Comparison of ENCODE assay signal across 8 cellular contexts in genomic region chr12:40446385-40446784, GRCh38.
DNase-seq lines count a peak whose midpoint lies in the region; ATAC-seq and TF ChIP-seq lines count a peak whose summit lies in the region.

No MANE protein-coding gene starts in this region.

- intact Hi-C loops in MCF 10A (cut with micrococcal nuclease) = no loop called here
- intact Hi-C loops in breast epithelium (cut with DNase I; ENCODE audit: low total_unique reads) = no loop called here

- peaks cover 34% of the 10 kb centered on the region for H3K27me3 Mint-ChIP-seq in MCF 10A (ENCODE audit: insufficient read depth, unreplicated experiment)
- no peaks in the 10 kb centered on the region for H3K27me3 Mint-ChIP-seq in activated naive CD8-positive, alpha-beta T cell treated with anti-CD3 and anti-CD28 coated beads, Interleukin-2, amount 50 U/mL, for 24 hours
- H3K27me3 Mint-ChIP-seq in activated T-cell treated with anti-CD3 and anti-CD28 coated beads, Interleukin-2, amount 50 U/mL, for 72 hours (ENCODE audit: low read depth) = no peaks in the 10 kb centered on the region

- no peak for TF ChIP-seq POLR2A in breast epithelium (IDR thresholded peaks at IDR 0.05)

- ATAC-seq in HG03175 (IDR thresholded peaks at IDR 0.05; ENCODE audit: unreplicated experiment) = no peak
- no peak for ATAC-seq in activated naive CD8-positive, alpha-beta T cell treated with anti-CD3 and anti-CD28 coated beads, Interleukin-2, amount 50 U/mL, for 24 hours
- no peak for ATAC-seq in activated T-cell treated with anti-CD3 and anti-CD28 coated beads, Interleukin-2, amount 50 U/mL, for 72 hours (replicated peaks in 1 of 2)

- H3K27me3 ChIP-seq in breast epithelium = no peaks in the 10 kb centered on the region

- H3K4me1 Mint-ChIP-seq in MCF 10A (ENCODE audit: insufficient read depth, unreplicated experiment) = no peaks in the 10 kb centered on the region
- H3K4me1 Mint-ChIP-seq in activated naive CD8-positive, alpha-beta T cell treated with anti-CD3 and anti-CD28 coated beads, Interleukin-2, amount 50 U/mL, for 24 hours = no peaks in the 10 kb centered on the region
- H3K4me1 Mint-ChIP-seq in activated T-cell treated with anti-CD3 and anti-CD28 coated beads, Interleukin-2, amount 50 U/mL, for 72 hours (ENCODE audit: low read depth) = no peaks in the 10 kb centered on the region

- H3K9me3 Mint-ChIP-seq in MCF 10A (ENCODE audit: unreplicated experiment) = no peaks in the 10 kb centered on the region
- no peaks in the 10 kb centered on the region for H3K9me3 Mint-ChIP-seq in activated naive CD8-positive, alpha-beta T cell treated with anti-CD3 and anti-CD28 coated beads, Interleukin-2, amount 50 U/mL, for 24 hours
- no peaks in the 10 kb centered on the region for H3K9me3 Mint-ChIP-seq in activated T-cell treated with anti-CD3 and anti-CD28 coated beads, Interleukin-2, amount 50 U/mL, for 72 hours

- no peaks in the 10 kb centered on the region for H3K4me1 ChIP-seq in breast epithelium

- no peak overlapping the region for H3K4me3 ChIP-seq in breast epithelium
- H3K4me3 ChIP-seq in astrocyte of the spinal cord (ENCODE audit: low read depth, low read length) = no peak overlapping the region

- TF ChIP-seq CTCF in MCF 10A (IDR thresholded peaks at IDR 0.05; ENCODE audit: unreplicated experiment) (peak; percentile 45), breast epithelium (IDR thresholded peaks at IDR 0.05) (no peak), astrocyte of the spinal cord (IDR thresholded peaks at IDR 0.05; ENCODE audit: low read depth, low read length) (peak; percentile 36)

- H3K9me3 ChIP-seq in breast epithelium = no peaks in the 10 kb centered on the region

- H3K36me3 Mint-ChIP-seq in MCF 10A (ENCODE audit: insufficient read depth, unreplicated experiment) = no peaks in the 10 kb centered on the region
- H3K36me3 Mint-ChIP-seq in activated naive CD8-positive, alpha-beta T cell treated with anti-CD3 and anti-CD28 coated beads, Interleukin-2, amount 50 U/mL, for 24 hours (ENCODE audit: low read depth) = no peaks in the 10 kb centered on the region
- no peaks in the 10 kb centered on the region for H3K36me3 Mint-ChIP-seq in activated T-cell treated with anti-CD3 and anti-CD28 coated beads, Interleukin-2, amount 50 U/mL, for 72 hours (ENCODE audit: insufficient read depth in 2 of 2)

- DNase-seq in MCF 10A (ENCODE audit: unreplicated experiment) = peak; percentile 36
- no peak for DNase-seq in breast epithelium (ENCODE audit: low spot score in 2 of 2)
- peak; percentile 38 for DNase-seq in HT-29 (ENCODE audit: low spot score)
- peak; percentile 3 for DNase-seq in astrocyte of the spinal cord (ENCODE audit: low read depth, low spot score)
- DNase-seq in renal cortical epithelial cell (ENCODE audit: low read depth) = peak; percentile 30
- no peak for DNase-seq in activated naive CD8-positive, alpha-beta T cell treated with anti-CD3 and anti-CD28 coated beads, Interleukin-2, amount 50 U/mL, for 24 hours
- DNase-seq in activated T-cell treated with anti-CD3 and anti-CD28 coated beads, Interleukin-2, amount 50 U/mL, for 72 hours = no peak

- no peak overlapping the region for H3K4me3 Mint-ChIP-seq in MCF 10A (ENCODE audit: unreplicated experiment)
- H3K4me3 Mint-ChIP-seq in activated naive CD8-positive, alpha-beta T cell treated with anti-CD3 and anti-CD28 coated beads, Interleukin-2, amount 50 U/mL, for 24 hours = no peak overlapping the region
- H3K4me3 Mint-ChIP-seq in activated T-cell treated with anti-CD3 and anti-CD28 coated beads, Interleukin-2, amount 50 U/mL, for 72 hours = no peak overlapping the region

- in situ Hi-C loops in astrocyte of the spinal cord (cut with HindIII; ENCODE audit: low sequenced_read_pairs) = no loop called here

- H3K27ac Mint-ChIP-seq in MCF 10A (ENCODE audit: low read depth, unreplicated experiment) = no peak overlapping the region
- H3K27ac Mint-ChIP-seq in activated naive CD8-positive, alpha-beta T cell treated with anti-CD3 and anti-CD28 coated beads, Interleukin-2, amount 50 U/mL, for 24 hours = no peak overlapping the region
- H3K27ac Mint-ChIP-seq in activated T-cell treated with anti-CD3 and anti-CD28 coated beads, Interleukin-2, amount 50 U/mL, for 72 hours = no peak overlapping the region

- no TSS peak for BruUV-seq in MCF 10A (replicated peaks; lab: Mats Ljungman, UMichigan)

- no peak overlapping the region for H3K27ac ChIP-seq in breast epithelium

- CTCF ChIA-PET in MCF 10A (lab: Yijun Ruan, JAX) = interaction anchor here (0.7 to 2.0 kb wide), 5 partner anchors 9 to 673 kb away, joined by 3 to 4 read pairs (median 3); no protein-coding TSS in a partner anchor

- no peaks in the 10 kb centered on the region for H3K36me3 ChIP-seq in breast epithelium

- POLR2A ChIA-PET in MCF 10A (lab: Yijun Ruan, JAX) = interaction anchor here (0.6 kb wide), 1 partner anchor 63 kb away, joined by 4 read pairs; no protein-coding TSS in a partner anchor

Comparison
In these comparisons a context has a peak if more than half of its experiments do, and no peak if none do; other contexts are left out.
1. DNase-seq: peak in MCF 10A (single experiment), HT-29 (single experiment), astrocyte of the spinal cord (single experiment) and renal cortical epithelial cell (single experiment); none in breast epithelium (0 of 2), activated naive CD8-positive, alpha-beta T cell treated with anti-CD3 and anti-CD28 coated beads, Interleukin-2, amount 50 U/mL, for 24 hours (single experiment) and activated T-cell treated with anti-CD3 and anti-CD28 coated beads, Interleukin-2, amount 50 U/mL, for 72 hours (0 of 2).
2. CTCF ChIP-seq: peak in MCF 10A (single experiment) and astrocyte of the spinal cord (single experiment); none in breast epithelium (0 of 3).